Comparison of ENCODE assay signal across 19 cellular contexts in genomic region chr12:125519026-125519651, GRCh38.
DNase-seq lines count a peak whose midpoint lies in the region; ATAC-seq, FAIRE-seq and TF ChIP-seq lines count a peak whose summit lies in the region.
"Had no signal": no experiment of that assay in that cellular context is flagged by ENCODE, and none has a peak within 500 bp of the region (broad histone marks: within the 10 kb centered on the region; RNA-seq: fewer than 3 reads in every experiment).

No MANE protein-coding gene starts in this region.

- H2AK5ac ChIP-seq in IMR-90 (ENCODE audit: low read depth, low read length), result no peak overlapping the region

- no peak overlapping the region for H2BK20ac ChIP-seq in IMR-90 (ENCODE audit: low read depth, low read length)

- H3K14ac ChIP-seq in IMR-90 (replicated peaks; ENCODE audit: low read depth, low read length), result no peak overlapping the region

- H3K36me3 ChIP-seq in IMR-90 (ENCODE audit: control insufficient read depth, insufficient read depth, low read length), result no peaks in the 10 kb centered on the region
- H3K36me3 ChIP-seq in K562 (ENCODE audit: control insufficient read depth, insufficient read depth, low read length), result no peaks in the 10 kb centered on the region
- no peaks in the 10 kb centered on the region for H3K36me3 ChIP-seq in stomach

- no peak overlapping the region for H2BK5ac ChIP-seq in IMR-90 (ENCODE audit: low read depth, low read length, poor library complexity, severe bottlenecking)

- no TSS peak for BruUV-seq in IMR-90 (replicated peaks; lab: Mats Ljungman, UMichigan)
- no TSS peak for BruUV-seq in K562 (replicated peaks; lab: Mats Ljungman, UMichigan)

- H3K27ac ChIP-seq in IMR-90 (ENCODE audit: insufficient read depth, low read length) (no peak overlapping the region), K562 (ENCODE audit: extremely low read depth, low read depth, low read length) (no peak overlapping the region), stomach (no peak overlapping the region)
- H3K27ac ChIP-seq: GM23248, HL-60 had no signal

- H3K4me3 ChIP-seq in IMR-90 (ENCODE audit: insufficient read depth, low read depth, low read length), result no peak overlapping the region
- H3K4me3 ChIP-seq in K562, result no peak overlapping the region
- no peak overlapping the region for H3K4me3 ChIP-seq in stomach
- H3K4me3 ChIP-seq: GM23248 had no signal

- no peak for TF ChIP-seq RAD21 in IMR-90 (IDR thresholded peaks at IDR 0.05; ENCODE audit: low read length)
- no peak for TF ChIP-seq RAD21 in K562 (CRISPR knock-in tag; conservative IDR thresholded peaks at IDR 0.05 in 1 of 2, IDR thresholded peaks at IDR 0.05 in 1 of 2)

- H3K27me3 ChIP-seq in IMR-90 (ENCODE audit: control insufficient read depth, insufficient read depth, low read length) (no peaks in the 10 kb centered on the region), K562 (ENCODE audit: control insufficient read depth in 2 of 2, insufficient read depth in 2 of 2, low read length in 2 of 2) (no peaks in the 10 kb centered on the region), stomach (no peaks in the 10 kb centered on the region)

- H3K4me2 ChIP-seq in IMR-90 (ENCODE audit: low read depth, low read length) (no peak overlapping the region), K562 (ENCODE audit: insufficient read depth, low read length) (no peak overlapping the region)

- WGBS in IMR-90 (ENCODE audit: extremely low coverage in 2 of 2, insufficient read length in 1 of 2), 2 experiments, result no CpG with 5 or more reads among the region's 15 CpGs
- WGBS in K562 (ENCODE audit: insufficient coverage, low coverage, missing lambda C conversion rate), result 2% methylated on average over 15 of the region's 15 CpGs
- WGBS in stomach, 5 donors, result 50 to 70% (median 62%) methylated on average over 15 of the region's 15 CpGs

- dilution Hi-C loops in IMR-90 (cut with HindIII; ENCODE audit: low sequenced_read_pairs, unreplicated experiment), result no loop called here

- H3K79me2 ChIP-seq in K562 (ENCODE audit: control insufficient read depth, insufficient read depth, low read length), result no peaks in the 10 kb centered on the region

- H4K20me1 ChIP-seq in IMR-90 (ENCODE audit: insufficient read depth, low read length), result no peaks in the 10 kb centered on the region
- no peaks in the 10 kb centered on the region for H4K20me1 ChIP-seq in K562 (replicated peaks; ENCODE audit: control insufficient read depth, insufficient read depth, low read length)

- H3K4me1 ChIP-seq in IMR-90 (ENCODE audit: control insufficient read depth, insufficient read depth, low read length), result no peaks in the 10 kb centered on the region
- H3K4me1 ChIP-seq in K562 (replicated peaks in 1 of 2; ENCODE audit: control insufficient read depth in 2 of 2, insufficient read depth in 2 of 2, low read length in 2 of 2), result no peaks in the 10 kb centered on the region
- no peaks in the 10 kb centered on the region for H3K4me1 ChIP-seq in stomach

- TF ChIP-seq EP300 in K562 (IDR thresholded peaks at IDR 0.05; ENCODE audit: low read length) (no peak), stomach (IDR thresholded peaks at IDR 0.05) (no peak)

- DNase-seq in IMR-90, result no peak
- DNase-seq in K562 (ENCODE audit: extremely low read depth in 1 of 4, low spot score in 3 of 4), result no peak
- peak; percentile 17 to 29 for DNase-seq in left colon
- DNase-seq in stomach, result peak; percentile 34
- no peak for DNase-seq in NCI-H82 (lab: John Stamatoyannopoulos, UW)
- no peak for DNase-seq in activated CD4-positive, alpha-beta T cell treated with anti-CD3 and anti-CD28 coated beads, Interleukin-2, amount 50 U/mL, for 4 hours
- DNase-seq in NCI-H526 treated with DMSO at 0.1 percent for 48 hours (lab: John Stamatoyannopoulos, UW), result no peak
- DNase-seq: CD8-positive, alpha-beta T cell; COR-L47; DMS153; DMS79 treated with DMSO at 0.1 percent for 48 hours; EL; GM23248 had no signal

- no peaks in the 10 kb centered on the region for H3K9me1 ChIP-seq in IMR-90 (ENCODE audit: insufficient read depth, low read length)
- H3K9me1 ChIP-seq in K562 (ENCODE audit: control insufficient read depth, insufficient read depth, low read length), result no peaks in the 10 kb centered on the region

- ATAC-seq in IMR-90 (ENCODE audit: low read depth) (no peak), K562 (no peak), left colon (peak; percentile 56)
- ATAC-seq: CD8-positive, alpha-beta T cell; HCT116 had no signal

- no peak overlapping the region for H2BK120ac ChIP-seq in IMR-90 (ENCODE audit: low read depth, low read length)

- H3K56ac ChIP-seq in IMR-90 (ENCODE audit: extremely low read depth, insufficient read depth, low read length), result no peak overlapping the region

- H3K79me1 ChIP-seq in IMR-90 (ENCODE audit: low read depth in 1 of 2, low read length in 2 of 2), result no peaks in the 10 kb centered on the region

- TF ChIP-seq CTCF in IMR-90 (conservative IDR thresholded peaks at IDR 0.05; ENCODE audit: low read depth, low read length), result no peak
- TF ChIP-seq CTCF in K562 (IDR thresholded peaks at IDR 0.05 in 2 of 3, conservative IDR thresholded peaks at IDR 0.05 in 1 of 3; ENCODE audit: insufficient read depth in 2 of 3, low read depth in 1 of 3, low read length in 3 of 3), result no peak
- TF ChIP-seq CTCF in stomach (IDR thresholded peaks at IDR 0.05), result no peak

- TF ChIP-seq POLR2A in IMR-90 (IDR thresholded peaks at IDR 0.05; ENCODE audit: low read depth, low read length), result no peak
- TF ChIP-seq POLR2A in K562 (conservative IDR thresholded peaks at IDR 0.05), result no peak
- no peak for TF ChIP-seq POLR2A in stomach (IDR thresholded peaks at IDR 0.05)

- H4K5ac ChIP-seq in IMR-90 (ENCODE audit: low read depth, low read length), result no peak overlapping the region

- H3K18ac ChIP-seq in IMR-90 (ENCODE audit: low read depth, low read length), result no peak overlapping the region

- in situ Hi-C loops in IMR-90 (cut with MboI; ENCODE audit: low sequenced_read_pairs), result no loop called here
- in situ Hi-C loops in K562 (cut with MboI), result no loop called here

- no peak overlapping the region for H3K23ac ChIP-seq in IMR-90 (ENCODE audit: low read depth, low read length)

- H3K9ac ChIP-seq in IMR-90 (ENCODE audit: low read depth, low read length) (no peak overlapping the region), K562 (ENCODE audit: insufficient read depth in 1 of 2, low read depth in 2 of 2, low read length in 2 of 2) (no peak overlapping the region)
- H3K9ac ChIP-seq: GM23248 had no signal

- no peak overlapping the region for H2AK9ac ChIP-seq in IMR-90 (replicated peaks; ENCODE audit: low read depth, low read length, poor library complexity)

- H4K91ac ChIP-seq in IMR-90 (ENCODE audit: insufficient read depth, low read depth, low read length), result no peak overlapping the region

- CTCF ChIA-PET in IMR-90 (lab: Yijun Ruan, JAX), result no interaction called here
- CTCF ChIA-PET in K562 (lab: Yijun Ruan, JAX; ENCODE audit: low intra/inter-chr PET ratio), result interaction anchor here (0.7 kb wide), 1 partner anchor 22 kb away, joined by 3 read pairs; no protein-coding TSS in a partner anchor

- no peak overlapping the region for H3K4ac ChIP-seq in IMR-90 (ENCODE audit: low read depth, low read length)

- H4K8ac ChIP-seq in IMR-90 (ENCODE audit: low read depth in 2 of 2, low read length in 2 of 2), result no peak overlapping the region

- H3K9me3 ChIP-seq in IMR-90 (ENCODE audit: control insufficient read depth, insufficient read depth, low read length), result peaks cover 48% of the 10 kb centered on the region
- no peaks in the 10 kb centered on the region; the same call in 1 of the 2 replicates for H3K9me3 ChIP-seq in K562 (replicated peaks; ENCODE audit: control insufficient read depth, insufficient read depth, low read depth, low read length)
- peaks cover 13 to 26% (median 22%) of the 10 kb centered on the region in 4 donors for H3K9me3 ChIP-seq in stomach

- no peak overlapping the region for H2AFZ ChIP-seq in IMR-90 (replicated peaks; ENCODE audit: low read length, poor library complexity)
- no peak overlapping the region for H2AFZ ChIP-seq in K562 (ENCODE audit: low read depth, low read length)
- H2AFZ ChIP-seq: GM23248 had no signal

- H2BK15ac ChIP-seq in IMR-90 (ENCODE audit: low read depth, low read length), result no peak overlapping the region

- POLR2A ChIA-PET in IMR-90 (lab: Charles Lee; ENCODE audit: unreplicated experiment) (no interaction called here), K562 (lab: Yijun Ruan, JAX) (interaction anchor here (0.7 kb wide), 1 partner anchor 212 kb away, joined by 3 read pairs; no protein-coding TSS in a partner anchor)

- intact Hi-C loops in IMR-90 (cut with micrococcal nuclease) (no loop called here), K562 (cut with micrococcal nuclease) (no loop called here), left colon (cut with DNase I, micrococcal nuclease) (no loop called here), stomach (cut with DNase I; ENCODE audit: low total_unique reads) (no loop called here)

- FAIRE-seq in K562 (lab: Jason Lieb, UNC), result no peak
- FAIRE-seq: D721Med, G401.6, GM12891, H54 had no signal

TF ChIP-seq in IMR-90, 13 proteins besides CTCF, POLR2A, EP300 and RAD21:
- TF ChIP-seq RCOR1 (IDR thresholded peaks at IDR 0.05; ENCODE audit: insufficient replicate concordance, low read length) (no peak), MAFK (IDR thresholded peaks at IDR 0.05; ENCODE audit: low read depth, low read length) (0 out of 2 replicates have a peak, but pooled peaks have one; percentile 12), CEBPB (IDR thresholded peaks at IDR 0.05; ENCODE audit: low read depth, low read length) (no peak), RFX5 (IDR thresholded peaks at IDR 0.05; ENCODE audit: low read depth, low read length) (no peak), FOS (IDR thresholded peaks at IDR 0.05; ENCODE audit: low read depth, low read length) (no peak)

TF ChIP-seq in K562, 482 proteins besides CTCF, POLR2A, EP300 and RAD21 (continues in another document):
- TF ChIP-seq MTF1 (CRISPR knock-in tag; IDR thresholded peaks at IDR 0.05; ENCODE audit: borderline replicate concordance) (no peak), ESRRA (IDR thresholded peaks at IDR 0.05; ENCODE audit: borderline replicate concordance, low read depth) (no peak), POLR3A (IDR thresholded peaks at IDR 0.05; ENCODE audit: borderline replicate concordance, extremely low read depth, insufficient read depth, insufficient read length) (no peak), PCBP2 (IDR thresholded peaks at IDR 0.05; ENCODE audit: low read depth, low read length, poor library complexity, severe bottlenecking) (no peak), KLF1 (tag; IDR thresholded peaks at IDR 0.05) (no peak), ZNF316 (IDR thresholded peaks at IDR 0.05) (peak; percentile 32; the same call in 1 of the 2 replicates), RBM22 (IDR thresholded peaks at IDR 0.05; ENCODE audit: low read depth, low read length, poor library complexity, severe bottlenecking) (no peak), SIX5 (IDR thresholded peaks at IDR 0.05; ENCODE audit: borderline replicate concordance in 1 of 2, insufficient read depth in 1 of 2, low read depth in 1 of 2, low read length in 2 of 2) (no peak)

Comparison
In these comparisons a context has a peak if more than half of its experiments do, and no peak if none do; other contexts are left out.
1. DNase-seq: peak in left colon (2 of 2) and stomach (single experiment); none in IMR-90 (single experiment), K562 (0 of 4), NCI-H82 (single experiment), activated CD4-positive, alpha-beta T cell treated with anti-CD3 and anti-CD28 coated beads, Interleukin-2, amount 50 U/mL, for 4 hours (0 of 2) and NCI-H526 treated with DMSO at 0.1 percent for 48 hours (single experiment).